8 cellular contexts compared by ENCODE assay signal in the genomic region with DNA sequence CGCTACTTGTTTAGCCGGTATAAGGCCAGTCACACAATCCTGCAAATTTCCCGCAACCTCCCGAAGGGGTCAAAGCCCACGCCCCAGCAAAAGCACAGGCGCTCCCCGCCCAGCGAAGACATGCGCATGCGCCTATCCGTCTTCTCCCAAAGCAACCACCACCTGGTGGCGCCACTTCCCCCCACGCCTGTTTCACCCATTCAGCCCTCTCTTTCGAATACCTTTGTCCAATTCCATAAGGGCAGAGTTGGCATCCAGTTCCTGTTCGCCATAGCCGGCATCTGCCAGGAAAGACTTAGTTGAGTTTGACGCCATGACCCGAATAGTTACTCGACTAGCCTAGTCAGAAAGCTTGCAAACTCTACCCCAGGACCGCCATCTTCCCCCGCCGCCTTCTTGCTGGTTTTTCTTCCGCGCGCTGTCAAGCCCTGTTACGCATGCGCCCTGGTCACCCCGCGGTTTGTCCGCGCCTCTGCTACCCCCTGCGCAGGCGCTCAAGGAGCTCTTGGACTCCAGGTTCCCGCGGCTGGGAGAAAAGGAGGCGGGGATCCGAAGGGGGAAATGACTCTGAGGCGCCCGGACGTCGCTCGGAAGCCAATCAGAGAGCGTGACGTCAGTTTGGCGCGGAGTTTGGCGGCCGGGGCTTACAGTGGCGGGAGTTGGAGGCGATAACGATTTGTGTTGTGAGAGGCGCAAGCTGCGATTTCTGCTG. TPM values are rescaled to one million over a fixed set of nuclear protein-coding genes. Genes with fewer than 3 reads are reported as not detected.
A peak's percentile ranks its signal among the peaks of the same experiment; 100 is the strongest.
DNase-seq lines count a peak whose midpoint lies in the region; ATAC-seq and TF ChIP-seq lines count a peak whose summit lies in the region.

A gene with protein sequence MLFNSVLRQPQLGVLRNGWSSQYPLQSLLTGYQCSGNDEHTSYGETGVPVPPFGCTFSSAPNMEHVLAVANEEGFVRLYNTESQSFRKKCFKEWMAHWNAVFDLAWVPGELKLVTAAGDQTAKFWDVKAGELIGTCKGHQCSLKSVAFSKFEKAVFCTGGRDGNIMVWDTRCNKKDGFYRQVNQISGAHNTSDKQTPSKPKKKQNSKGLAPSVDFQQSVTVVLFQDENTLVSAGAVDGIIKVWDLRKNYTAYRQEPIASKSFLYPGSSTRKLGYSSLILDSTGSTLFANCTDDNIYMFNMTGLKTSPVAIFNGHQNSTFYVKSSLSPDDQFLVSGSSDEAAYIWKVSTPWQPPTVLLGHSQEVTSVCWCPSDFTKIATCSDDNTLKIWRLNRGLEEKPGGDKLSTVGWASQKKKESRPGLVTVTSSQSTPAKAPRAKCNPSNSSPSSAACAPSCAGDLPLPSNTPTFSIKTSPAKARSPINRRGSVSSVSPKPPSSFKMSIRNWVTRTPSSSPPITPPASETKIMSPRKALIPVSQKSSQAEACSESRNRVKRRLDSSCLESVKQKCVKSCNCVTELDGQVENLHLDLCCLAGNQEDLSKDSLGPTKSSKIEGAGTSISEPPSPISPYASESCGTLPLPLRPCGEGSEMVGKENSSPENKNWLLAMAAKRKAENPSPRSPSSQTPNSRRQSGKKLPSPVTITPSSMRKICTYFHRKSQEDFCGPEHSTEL (plus strand): TSS at position 626 of the 712 bp plus-strand sequence. CDS start 143 bp downstream, outside the sequence.
A gene with protein sequence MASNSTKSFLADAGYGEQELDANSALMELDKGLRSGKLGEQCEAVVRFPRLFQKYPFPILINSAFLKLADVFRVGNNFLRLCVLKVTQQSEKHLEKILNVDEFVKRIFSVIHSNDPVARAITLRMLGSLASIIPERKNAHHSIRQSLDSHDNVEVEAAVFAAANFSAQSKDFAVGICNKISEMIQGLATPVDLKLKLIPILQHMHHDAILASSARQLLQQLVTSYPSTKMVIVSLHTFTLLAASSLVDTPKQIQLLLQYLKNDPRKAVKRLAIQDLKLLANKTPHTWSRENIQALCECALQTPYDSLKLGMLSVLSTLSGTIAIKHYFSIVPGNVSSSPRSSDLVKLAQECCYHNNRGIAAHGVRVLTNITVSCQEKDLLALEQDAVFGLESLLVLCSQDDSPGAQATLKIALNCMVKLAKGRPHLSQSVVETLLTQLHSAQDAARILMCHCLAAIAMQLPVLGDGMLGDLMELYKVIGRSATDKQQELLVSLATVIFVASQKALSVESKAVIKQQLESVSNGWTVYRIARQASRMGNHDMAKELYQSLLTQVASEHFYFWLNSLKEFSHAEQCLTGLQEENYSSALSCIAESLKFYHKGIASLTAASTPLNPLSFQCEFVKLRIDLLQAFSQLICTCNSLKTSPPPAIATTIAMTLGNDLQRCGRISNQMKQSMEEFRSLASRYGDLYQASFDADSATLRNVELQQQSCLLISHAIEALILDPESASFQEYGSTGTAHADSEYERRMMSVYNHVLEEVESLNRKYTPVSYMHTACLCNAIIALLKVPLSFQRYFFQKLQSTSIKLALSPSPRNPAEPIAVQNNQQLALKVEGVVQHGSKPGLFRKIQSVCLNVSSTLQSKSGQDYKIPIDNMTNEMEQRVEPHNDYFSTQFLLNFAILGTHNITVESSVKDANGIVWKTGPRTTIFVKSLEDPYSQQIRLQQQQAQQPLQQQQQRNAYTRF (minus strand): TSS at position 435 of the 712 bp plus-strand sequence. CDS start 120 bp downstream, at position 315.

- H3K9me3 ChIP-seq in adrenal gland (replicated peaks in 1 of 3), result no peaks in the 10 kb centered on the region
- H3K9me3 ChIP-seq in trophoblast cell (ENCODE audit: insufficient read depth, low read depth, low read length), result no peaks in the 10 kb centered on the region

- H3K27me3 ChIP-seq in adrenal gland (no peaks in the 10 kb centered on the region), trophoblast cell (ENCODE audit: insufficient read depth, low read length) (no peaks in the 10 kb centered on the region)

- H2AK5ac ChIP-seq in trophoblast cell (ENCODE audit: low read length), result no peak within 1 kb of the TSS

- H2BK12ac ChIP-seq in trophoblast cell (ENCODE audit: low read length), result no peak within 1 kb of the TSS

- TF ChIP-seq CTCF in GM13976 (IDR thresholded peaks at IDR 0.05; ENCODE audit: borderline replicate concordance, control extremely low read depth, extremely low read depth, insufficient read depth, missing control alignments), result peak; percentile 86
- peak; percentile 85 to 99 (median 92) for TF ChIP-seq CTCF in adrenal gland (IDR thresholded peaks at IDR 0.05)
- TF ChIP-seq CTCF in type B pancreatic cell (conservative IDR thresholded peaks at IDR 0.05), result peak; percentile 94

- peak within 1 kb of the TSS; percentile 89 for H4K8ac ChIP-seq in trophoblast cell (ENCODE audit: low read depth, low read length)

- H3K9ac ChIP-seq in trophoblast cell (ENCODE audit: low read length), result peak within 1 kb of the TSS; percentile 100

- H3K9me3 Mint-ChIP-seq in type B pancreatic cell, result no peaks in the 10 kb centered on the region

- H3K79me1 ChIP-seq in trophoblast cell (ENCODE audit: low read length), result peaks cover 2% of the 10 kb centered on the region

- H3K27ac ChIP-seq in adrenal gland (peak within 1 kb of the TSS in 4 of 5 donors; percentile 53 to 93 (median 82)), trophoblast cell (ENCODE audit: low read depth, low read length) (peak within 1 kb of the TSS; percentile 87)

- H3K4me2 ChIP-seq in trophoblast cell (ENCODE audit: low read length), result peak within 1 kb of the TSS; percentile 100

- H3K36me3 ChIP-seq in adrenal gland (replicated peaks in 1 of 2) (no peaks in the 10 kb centered on the region), trophoblast cell (ENCODE audit: control insufficient read depth in 1 of 2, insufficient read depth in 2 of 2, low read length in 2 of 2) (no peaks in the 10 kb centered on the region)

- H2BK5ac ChIP-seq in trophoblast cell (ENCODE audit: low read depth, low read length, poor library complexity), result peak within 1 kb of the TSS; percentile 91

- peak within 1 kb of the TSS; percentile 80 for H4K91ac ChIP-seq in trophoblast cell (ENCODE audit: low read depth, low read length)

- H3K23ac ChIP-seq in trophoblast cell (ENCODE audit: low read length), result no peak within 1 kb of the TSS

- peak within 1 kb of the TSS; percentile 99 for H3K4me3 Mint-ChIP-seq in type B pancreatic cell

- H3K14ac ChIP-seq in trophoblast cell (ENCODE audit: low read length), result peak within 1 kb of the TSS; percentile 69

- peak within 1 kb of the TSS; percentile 42 for H3K4ac ChIP-seq in trophoblast cell (ENCODE audit: low read depth, low read length)

- H3K4me1 Mint-ChIP-seq in type B pancreatic cell (ENCODE audit: unreplicated experiment), result peaks cover 31% of the 10 kb centered on the region

- H2AFZ ChIP-seq in trophoblast cell (ENCODE audit: insufficient read depth, low read length, poor library complexity), result peak within 1 kb of the TSS; percentile 97

- peak; percentile 96 for DNase-seq in GM13976 (ENCODE audit: low spot score)
- DNase-seq in NCI-H146 (lab: John Stamatoyannopoulos, UW), result peak; percentile 99
- DNase-seq in T-helper 1 cell, result peak; percentile 97 to 100 (median 98)
- peak; percentile 99 for DNase-seq in adrenal gland
- peak; percentile 99 for DNase-seq in cardiac septum (ENCODE audit: low spot score)
- DNase-seq in trophoblast cell, result peak; percentile 100
- peak; percentile 98 for DNase-seq in type B pancreatic cell (ENCODE audit: extremely low spot score, unreplicated experiment)

- in situ Hi-C loops in GM13976 (cut with MboI; ENCODE audit: low sequenced_read_pairs, unreplicated experiment), result loop anchor here (10.0 kb wide), 1 partner anchor 340 kb away; no protein-coding TSS in a partner anchor

- H3K18ac ChIP-seq in trophoblast cell (ENCODE audit: low read length), result peak within 1 kb of the TSS; percentile 67

- peak; percentile 62 for ATAC-seq in HG02870 (IDR thresholded peaks at IDR 0.05; ENCODE audit: unreplicated experiment)

- H3K27ac Mint-ChIP-seq in type B pancreatic cell, result peak within 1 kb of the TSS; percentile 99

- H3K27me3 Mint-ChIP-seq in type B pancreatic cell, result no peaks in the 10 kb centered on the region

- H3K4me1 ChIP-seq in adrenal gland (replicated peaks in 1 of 2) (peaks cover 22 to 35% of the 10 kb centered on the region in 2 donors), trophoblast cell (ENCODE audit: control insufficient read depth in 1 of 2, insufficient read depth in 2 of 2, low read length in 2 of 2) (no peaks in the 10 kb centered on the region)

- peak within 1 kb of the TSS in 3 of 4 donors; percentile 75 to 84 (median 80) for H3K4me3 ChIP-seq in adrenal gland
- peak within 1 kb of the TSS; percentile 96 for H3K4me3 ChIP-seq in trophoblast cell (ENCODE audit: low read depth, low read length)

- WGBS in adrenal gland, 4 donors, result 0 to 1% (median 0%) methylated on average over 36 to 53 of the region's 53 CpGs
- WGBS in trophoblast cell (ENCODE audit: extremely low coverage, insufficient coverage, insufficient read length), result no CpG with 5 or more reads among the region's 53 CpGs

- H2BK120ac ChIP-seq in trophoblast cell (ENCODE audit: insufficient read depth, low read length, poor library complexity), result peak within 1 kb of the TSS; percentile 85

- intact Hi-C loops in adrenal gland (cut with DNase I), result loop anchor here in 1 of 2 donors (10.0 kb wide), 1 partner anchor 350 kb away; no protein-coding TSS in a partner anchor
- intact Hi-C loops in cardiac septum (cut with DNase I), result loop anchor here (2.0 to 10.0 kb wide), 3 partner anchors 22 to 580 kb away; no protein-coding TSS in a partner anchor

- peak within 1 kb of the TSS; percentile 86 for H4K12ac ChIP-seq in trophoblast cell (ENCODE audit: low read depth, low read length)

- H3K79me2 ChIP-seq in trophoblast cell (ENCODE audit: control insufficient read depth, insufficient read depth, low read length, poor library complexity), result peaks cover 4% of the 10 kb centered on the region

- peaks cover 9% of the 10 kb centered on the region for H3K36me3 Mint-ChIP-seq in type B pancreatic cell

- peak in 1 of 2 donors; percentile 38 for TF ChIP-seq POLR2A in adrenal gland (IDR thresholded peaks at IDR 0.05)

RNA-seq across cellular contexts. Expression of the first gene that starts in this region (rescaled TPM):
- total RNA-seq in adrenal gland, result 1 to 10 TPM in 2 of 8 donors, under 1 TPM in 6; 0.06 to 1.2 (median 0.66) TPM
- 1 to 10 TPM in 1 of 3 donors, under 1 TPM in 2; 0.24 to 1.8 (median 0.24) TPM for polyA plus RNA-seq in adrenal gland
- total RNA-seq in cardiac septum, result 0.48 TPM
- polyA plus RNA-seq in trophoblast cell (2013), result 15.3 and 17.3 TPM in 2 replicates
- 11.9 and 38.5 TPM in 2 replicates for total RNA-seq in type B pancreatic cell (ENCODE audit: low replicate concordance)

RNA-seq across cellular contexts. Expression of the second gene that starts in this region (rescaled TPM):
- total RNA-seq in adrenal gland, result 10 to 100 TPM in 6 of 8 donors, 1 to 10 TPM in 2; 9.4 to 20.4 (median 12.2) TPM
- polyA plus RNA-seq in adrenal gland, result 10 to 100 TPM in 1 of 3 donors, 1 to 10 TPM in 2; 6.3 to 14.8 (median 8.8) TPM
- 8.4 TPM for total RNA-seq in cardiac septum
- 8.1 and 8.3 TPM in 2 replicates for polyA plus RNA-seq in trophoblast cell (2013)
- 18.6 and 23.9 TPM in 2 replicates for total RNA-seq in type B pancreatic cell (ENCODE audit: low replicate concordance)

Comparison
In these comparisons a context has a peak if more than half of its experiments do, and no peak if none do; other contexts are left out.
1. Peak in every context shown above with its lines: DNase-seq, ATAC-seq, H3K4me3 ChIP-seq and H3K27ac ChIP-seq.